ENCODE assay signal across 9 cellular contexts in genomic region chr10:48976208-48976607, GRCh38. TPM values are rescaled to one million over a fixed set of nuclear protein-coding genes. Genes with fewer than 3 reads are reported as not detected.
DNase-seq lines count a peak whose midpoint lies in the region; ATAC-seq and TF ChIP-seq lines count a peak whose summit lies in the region.
"Had no signal": no experiment of that assay in that cellular context is flagged by ENCODE, and none has a peak within 500 bp of the region (broad histone marks: within the 10 kb centered on the region; RNA-seq: fewer than 3 reads in every experiment).

No MANE protein-coding gene starts in this region.

- H3K9me2 ChIP-seq in GM23248 (ENCODE audit: insufficient read depth), result no peaks in the 10 kb centered on the region

- H3K9ac ChIP-seq in GM23248, result no peak overlapping the region

- H3K79me2 ChIP-seq in GM23248 (ENCODE audit: insufficient read depth), result no peaks in the 10 kb centered on the region

- H3K4me2 ChIP-seq in GM23248 (ENCODE audit: unreplicated experiment), result no peak overlapping the region

- H3K4me3 ChIP-seq in GM23248, result no peak overlapping the region
- H3K4me3 ChIP-seq in WI38 (ENCODE audit: low read depth, low read length), result no peak overlapping the region

- H3K9me3 ChIP-seq in GM23248 (ENCODE audit: low read depth), result no peaks in the 10 kb centered on the region

- no peak overlapping the region for H2AFZ ChIP-seq in GM23248

- H3F3A ChIP-seq in GM23248 (ENCODE audit: insufficient read depth), result no peaks in the 10 kb centered on the region; the same call in 1 of the 2 replicates

- in situ Hi-C loops in ACHN (cut with HindIII; ENCODE audit: low pct_ligation_motif_present, low pct_unique_long_range_greater_than_20kb, low sequenced_read_pairs), result no loop called here
- in situ Hi-C loops in GM23248 (cut with MboI), result no loop called here

- peak; percentile 19; the same call in 1 of the 2 replicates for TF ChIP-seq CTCF in WI38 (IDR thresholded peaks at IDR 0.05; ENCODE audit: low read depth, low read length)

- H4K20me1 ChIP-seq in GM23248 (ENCODE audit: insufficient read depth), result no peaks in the 10 kb centered on the region

- no peaks in the 10 kb centered on the region for H3K4me1 ChIP-seq in GM23248 (ENCODE audit: insufficient read depth)

- no peaks in the 10 kb centered on the region for H3K36me3 ChIP-seq in GM23248 (ENCODE audit: low read depth)

- ATAC-seq in HG03196 (IDR thresholded peaks at IDR 0.05; ENCODE audit: unreplicated experiment) (no peak), HG03108 (IDR thresholded peaks at IDR 0.05; ENCODE audit: unreplicated experiment) (no peak)

- H3K27ac ChIP-seq in GM23248, result no peak overlapping the region

- H3K27me3 ChIP-seq in GM23248 (replicated peaks; ENCODE audit: insufficient read depth), result peaks cover 23% of the 10 kb centered on the region; the same call in 1 of the 2 replicates

- DNase-seq in ACHN (peak; percentile 21), GM23248 (peak; percentile 37), iPS-NIHi7 (ENCODE audit: extremely low spot score) (peak; percentile 30), NCI-H128 (lab: John Stamatoyannopoulos, UW; ENCODE audit: unreplicated experiment) (no peak)
- DNase-seq in central memory CD4-positive, alpha-beta T cell, result no peak
- DNase-seq: SHP77 had no signal

RNA-seq across cellular contexts. Expression of gene LRRC18, which starts 36.6 kb away (rescaled TPM):
- total RNA-seq in GM23248 (2014; rRNA removed; shearing (Covaris generic)), result not detected in 2 replicates
- polyA plus RNA-seq in GM23248 (2016; fragmentation: Nextera tagmentation; extraction: Ambion mirVana), result not detected in 2 replicates

Comparison
In these comparisons a context has a peak if more than half of its experiments do, and no peak if none do; other contexts are left out.
1. DNase-seq: peak in ACHN (single experiment), GM23248 (single experiment) and iPS-NIHi7 (single experiment); none in NCI-H128 (single experiment) and central memory CD4-positive, alpha-beta T cell (single experiment).